Comparison of ENCODE assay signal across 7 cellular contexts in the genomic region with DNA sequence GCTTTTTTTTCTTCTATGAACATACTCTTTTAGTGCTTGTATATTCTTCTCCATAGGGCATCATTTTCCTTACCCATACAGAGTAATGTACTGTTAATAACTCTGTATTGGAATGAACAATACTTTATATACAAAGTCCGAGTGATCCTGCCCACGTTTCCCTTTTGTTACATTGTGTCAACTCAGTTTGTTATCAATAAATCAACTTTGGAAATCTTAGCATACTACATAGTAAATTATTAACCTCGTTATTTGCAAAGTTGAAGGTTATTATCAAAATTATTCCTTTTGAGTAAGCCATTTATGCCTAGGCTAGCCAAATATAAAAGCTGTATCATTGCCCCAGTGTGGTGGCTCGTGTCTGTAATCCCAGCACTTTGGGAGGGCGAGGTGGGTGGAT.
"Had no signal": no experiment of that assay in that cellular context is flagged by ENCODE, and none has a peak within 500 bp of the region (broad histone marks: within the 10 kb centered on the region; RNA-seq: fewer than 3 reads in every experiment).

No MANE protein-coding gene starts in this region.

- H3K4me3 ChIP-seq: GM12878 had no signal

- DNase-seq: GDM1, GF-D8 had no signal

- FAIRE-seq: GM12878, GM12891, GM12892, GM18507, GM19239 had no signal

- ATAC-seq: GM12878 had no signal
